In the genomic region with DNA sequence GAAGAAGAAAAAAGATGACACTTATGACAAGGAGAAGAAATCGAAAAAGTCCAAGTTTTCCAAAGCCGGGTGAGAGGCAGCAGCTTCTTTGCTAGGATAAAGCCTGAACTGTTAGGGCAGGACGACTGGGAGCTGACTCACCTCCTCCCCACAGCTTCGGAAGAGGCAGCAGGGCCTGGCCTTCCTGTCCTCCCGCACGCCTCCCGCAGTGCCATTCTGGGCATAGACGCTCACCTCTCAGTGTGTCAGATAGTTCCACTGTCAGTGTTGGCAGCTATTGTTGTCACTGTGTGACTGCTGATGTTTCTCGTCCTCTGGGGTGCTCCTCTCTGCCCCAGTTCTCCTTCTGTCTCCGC, we compare ENCODE assay signal across 17 cellular contexts. TPM values are rescaled to one million over a fixed set of nuclear protein-coding genes. Genes with fewer than 3 reads are reported as not detected.
DNase-seq lines count a peak whose midpoint lies in the region; ATAC-seq, FAIRE-seq and TF ChIP-seq lines count a peak whose summit lies in the region.
"Had no signal": no experiment of that assay in that cellular context is flagged by ENCODE, and none has a peak within 500 bp of the region (broad histone marks: within the 10 kb centered on the region; RNA-seq: fewer than 3 reads in every experiment).

No MANE protein-coding gene starts in this region.

- H3K4me3 ChIP-seq in RWPE2 (ENCODE audit: severe bottlenecking) (no peak overlapping the region), mesodermal cell (ENCODE audit: extremely low read depth, insufficient read depth, low read length, poor library complexity, severe bottlenecking) (no peak overlapping the region)
- H3K4me3 ChIP-seq: BLaER1, SK-N-MC, uterus had no signal

- no peaks in the 10 kb centered on the region for H3K9me3 ChIP-seq in RWPE2 (ENCODE audit: severe bottlenecking)
- H3K9me3 ChIP-seq in mesodermal cell (ENCODE audit: control insufficient read depth, low read length) = no peaks in the 10 kb centered on the region
- H3K9me3 ChIP-seq: BLaER1, uterus had no signal

- H3K4me1 ChIP-seq in RWPE2 (ENCODE audit: insufficient read depth, poor library complexity, severe bottlenecking) (peaks cover 9% of the 10 kb centered on the region), mesodermal cell (ENCODE audit: control insufficient read depth, insufficient read depth, low read length, poor library complexity, severe bottlenecking) (peaks cover 15% of the 10 kb centered on the region)
- H3K4me1 ChIP-seq: parathyroid adenoma, uterus had no signal

- peak; percentile 63 for ATAC-seq in RWPE2 (ENCODE audit: low read depth)
- ATAC-seq: HCT116; stimulated activated naive CD8-positive, alpha-beta T cell treated with anti-CD3 and anti-CD28 coated beads, Interleukin-15, amount 100 ng/mL, for 72 hours had no signal

- TF ChIP-seq CTCF in RWPE2 (IDR thresholded peaks at IDR 0.05; ENCODE audit: poor library complexity, severe bottlenecking) (no peak), D721Med (IDR thresholded peaks at IDR 0.05; ENCODE audit: insufficient read depth, missing control alignments) (no peak)

- no peaks in the 10 kb centered on the region for H3K27me3 ChIP-seq in RWPE2 (ENCODE audit: insufficient read depth, poor library complexity, severe bottlenecking)
- H3K27me3 ChIP-seq: BLaER1, uterus had no signal

- WGBS in mesodermal cell (ENCODE audit: insufficient coverage in 2 of 2), 2 experiments = 85 to 89% methylated on average over 8 to 10 of the region's 10 CpGs

- FAIRE-seq in H54 (lab: Jason Lieb, UNC) (peak; percentile 75), D721Med (lab: Jason Lieb, UNC) (no peak)

- peak; percentile 86 for DNase-seq in H54 (ENCODE audit: insufficient read length, low spot score)
- no peak for DNase-seq in RWPE2 (ENCODE audit: low spot score)
- peak; percentile 54 to 85 for DNase-seq in dermis microvascular lymphatic vessel endothelial cell (ENCODE audit: low read depth in 2 of 2)
- DNase-seq in D721Med (ENCODE audit: insufficient read length, low spot score) = no peak
- no peak for DNase-seq in DMS79 treated with DMSO at 0.1 percent for 48 hours (lab: John Stamatoyannopoulos, UW)
- DNase-seq in DMS 273 treated with DMSO at 0.1 percent for 48 hours (lab: John Stamatoyannopoulos, UW) = no peak
- DNase-seq: activated gamma-delta T cell treated with Interleukin-2 at 50 U/mL for 16 hours; endodermal cell; NCI-H1092; NCI-H2171 treated with DMSO at 0.1 percent for 48 hours; stimulated activated naive CD8-positive, alpha-beta T cell treated with anti-CD3 and anti-CD28 coated beads, Interleukin-15, amount 100 ng/mL, for 72 hours; uterus had no signal

- no peak for TF ChIP-seq POLR2A in H54 (IDR thresholded peaks at IDR 0.05; ENCODE audit: low read depth, low read length)

- peaks cover 85% of the 10 kb centered on the region for H3K36me3 ChIP-seq in RWPE2 (ENCODE audit: low read depth)
- peaks cover 97% of the 10 kb centered on the region for H3K36me3 ChIP-seq in mesodermal cell (ENCODE audit: control insufficient read depth, insufficient read depth, low read length)
- H3K36me3 ChIP-seq: uterus had no signal

- peak overlapping the region; percentile 30 for H3K27ac ChIP-seq in RWPE2 (ENCODE audit: poor library complexity, severe bottlenecking)
- peak overlapping the region; percentile 61 for H3K27ac ChIP-seq in mesodermal cell (ENCODE audit: low read depth, low read length, severe bottlenecking)
- H3K27ac ChIP-seq: BLaER1, SK-N-MC, uterus had no signal

RNA-seq across cellular contexts. Expression of gene UBN1, which starts 12.6 kb away (rescaled TPM):
- total RNA-seq in dermis microvascular lymphatic vessel endothelial cell = 14.6 and 27.1 TPM in 2 replicates
- 31.6 TPM for polyA plus RNA-seq in mesodermal cell (2013, experiment 1 of 2)
- polyA plus RNA-seq in mesodermal cell (2013, experiment 2 of 2) = 23.5 TPM

RNA-seq across cellular contexts. Expression of gene GLYR1, which starts 12.8 kb away (rescaled TPM):
- total RNA-seq in dermis microvascular lymphatic vessel endothelial cell = 45.7 and 57.4 TPM in 2 replicates
- 57.4 TPM for polyA plus RNA-seq in mesodermal cell (2013, experiment 1 of 2)
- 56.1 TPM for polyA plus RNA-seq in mesodermal cell (2013, experiment 2 of 2)

RNA-seq across cellular contexts. Expression of gene ROGDI, which starts 57.4 kb away (rescaled TPM):
- 27.4 and 30.8 TPM in 2 replicates for total RNA-seq in dermis microvascular lymphatic vessel endothelial cell
- polyA plus RNA-seq in mesodermal cell (2013, experiment 1 of 2) = 21.3 TPM
- polyA plus RNA-seq in mesodermal cell (2013, experiment 2 of 2) = 19.6 TPM

Comparison
In these comparisons a context has a peak if more than half of its experiments do, and no peak if none do; other contexts are left out.
1. DNase-seq: peak in H54 (single experiment) and dermis microvascular lymphatic vessel endothelial cell (2 of 2); none in RWPE2 (single experiment), D721Med (single experiment), DMS79 treated with DMSO at 0.1 percent for 48 hours (single experiment) and DMS 273 treated with DMSO at 0.1 percent for 48 hours (single experiment).